ENCODE assay signal across 16 cellular contexts in the genomic region with DNA sequence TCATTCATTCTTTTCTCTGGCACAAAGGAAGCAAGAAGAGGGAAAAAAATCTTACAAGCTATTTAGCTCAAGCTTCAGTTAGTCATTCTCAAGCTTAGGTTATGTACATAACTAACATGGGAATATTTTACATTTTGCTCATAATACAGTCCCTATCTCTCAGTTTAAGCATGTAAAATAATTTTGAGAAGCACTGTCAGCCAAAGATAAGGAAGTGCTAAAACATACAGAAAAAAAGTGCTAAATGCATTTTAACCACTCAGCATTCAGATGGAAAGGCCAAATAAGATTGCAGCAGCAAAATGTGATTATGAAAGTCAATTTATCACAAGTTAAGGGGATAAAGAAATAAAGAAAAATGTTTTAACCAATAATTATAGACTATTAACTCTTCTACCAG. TPM values are rescaled to one million over a fixed set of nuclear protein-coding genes. Genes with fewer than 3 reads are reported as not detected.
DNase-seq lines count a peak whose midpoint lies in the region; ATAC-seq and TF ChIP-seq lines count a peak whose summit lies in the region.
"Had no signal": no experiment of that assay in that cellular context is flagged by ENCODE, and none has a peak within 500 bp of the region (broad histone marks: within the 10 kb centered on the region; RNA-seq: fewer than 3 reads in every experiment).

No MANE protein-coding gene starts in this region.

- H3K4me1 ChIP-seq in mammary epithelial cell (ENCODE audit: insufficient read depth, low read length) (peaks cover 10% of the 10 kb centered on the region), Loucy (ENCODE audit: insufficient read depth, low read length, poor library complexity, severe bottlenecking) (peaks cover 67% of the 10 kb centered on the region), ectodermal cell (ENCODE audit: control insufficient read depth, insufficient read depth, low read length) (peaks cover 2% of the 10 kb centered on the region)

- no peak overlapping the region for H3K27ac Mint-ChIP-seq in MCF 10A (ENCODE audit: low read depth, unreplicated experiment)
- peak overlapping the region; percentile 76 for H3K27ac Mint-ChIP-seq in stimulated activated memory B cell treated with anti-CD40 and anti-IgM and Interleukin-4, amounts not matched to agents 10 μg/mL and 1 μg/mL and 100 μg/mL, for 72 hours

- DNase-seq in mammary epithelial cell (no peak), MCF 10A (ENCODE audit: unreplicated experiment) (no peak), kidney tubule cell (ENCODE audit: low spot score) (no peak)
- DNase-seq: BE2C, COR-L47, NCI-H1092, NCI-H1694, NCI-H446 had no signal

- H3K4me3 ChIP-seq in mammary epithelial cell (replicated peaks in 1 of 3; ENCODE audit: insufficient read depth in 1 of 3, low read depth in 2 of 3, low read length in 3 of 3) (no peak overlapping the region), Loucy (ENCODE audit: low read length, poor library complexity, severe bottlenecking) (peak overlapping the region; percentile 92), ectodermal cell (ENCODE audit: insufficient read depth, low read depth, low read length) (peak overlapping the region; percentile 11)
- H3K4me3 ChIP-seq: GM23248 had no signal

- 0 out of 2 replicates have a peak, but pooled peaks cover 11% of the 10 kb centered on the region for H3F3A ChIP-seq in Loucy (ENCODE audit: low read depth)

- H3K27ac ChIP-seq in mammary epithelial cell (ENCODE audit: insufficient read depth, low read depth, low read length) (peak overlapping the region; percentile 63), ectodermal cell (ENCODE audit: insufficient read depth, low read depth, low read length, poor library complexity, severe bottlenecking) (no peak overlapping the region)
- H3K27ac ChIP-seq: GM23248 had no signal

- TF ChIP-seq CTCF in mammary epithelial cell (conservative IDR thresholded peaks at IDR 0.05 in 1 of 2, IDR thresholded peaks at IDR 0.05 in 1 of 2; ENCODE audit: extremely low read depth in 1 of 2, insufficient read depth in 1 of 2, low read depth in 1 of 2, low read length in 2 of 2) (no peak), MCF 10A (IDR thresholded peaks at IDR 0.05; ENCODE audit: unreplicated experiment) (no peak), Loucy (conservative IDR thresholded peaks at IDR 0.05; ENCODE audit: low read length) (no peak)

- peaks cover 38% of the 10 kb centered on the region for H3K4me1 Mint-ChIP-seq in MCF 10A (ENCODE audit: insufficient read depth, unreplicated experiment)
- peaks cover 47% of the 10 kb centered on the region for H3K4me1 Mint-ChIP-seq in stimulated activated memory B cell treated with anti-CD40 and anti-IgM and Interleukin-4, amounts not matched to agents 10 μg/mL and 1 μg/mL and 100 μg/mL, for 72 hours

- no peak overlapping the region for H2AFZ ChIP-seq in mammary epithelial cell (ENCODE audit: low read depth, low read length)
- no peak overlapping the region for H2AFZ ChIP-seq in Loucy (ENCODE audit: low read length)
- H2AFZ ChIP-seq: GM23248 had no signal

- H3K9me3 Mint-ChIP-seq in MCF 10A (ENCODE audit: unreplicated experiment): peaks cover 9% of the 10 kb centered on the region
- peaks cover 3% of the 10 kb centered on the region for H3K9me3 Mint-ChIP-seq in stimulated activated memory B cell treated with anti-CD40 and anti-IgM and Interleukin-4, amounts not matched to agents 10 μg/mL and 1 μg/mL and 100 μg/mL, for 72 hours

- intact Hi-C loops in mammary epithelial cell (cut with micrococcal nuclease) (loop anchor here (10.0 kb wide), 1 partner anchor 173 kb away; no protein-coding TSS in a partner anchor), MCF 10A (cut with micrococcal nuclease) (no loop called here)

- H3K36me3 ChIP-seq in mammary epithelial cell (ENCODE audit: insufficient read depth, low read length): no peaks in the 10 kb centered on the region
- H3K36me3 ChIP-seq in Loucy (ENCODE audit: insufficient read depth, low read length): peaks cover 28% of the 10 kb centered on the region
- H3K36me3 ChIP-seq in ectodermal cell (ENCODE audit: control insufficient read depth, insufficient read depth, low read length): peaks cover 22% of the 10 kb centered on the region

- H4K20me1 ChIP-seq in mammary epithelial cell (ENCODE audit: insufficient read depth, low read length) (peaks cover 3% of the 10 kb centered on the region), Loucy (ENCODE audit: insufficient read depth, low read length, poor library complexity, severe bottlenecking) (peaks cover 85% of the 10 kb centered on the region)

- H3K36me3 Mint-ChIP-seq in MCF 10A (ENCODE audit: insufficient read depth, unreplicated experiment): peaks cover 75% of the 10 kb centered on the region
- H3K36me3 Mint-ChIP-seq in stimulated activated memory B cell treated with anti-CD40 and anti-IgM and Interleukin-4, amounts not matched to agents 10 μg/mL and 1 μg/mL and 100 μg/mL, for 72 hours: peaks cover 57% of the 10 kb centered on the region

- H3K27me3 Mint-ChIP-seq in MCF 10A (ENCODE audit: insufficient read depth, unreplicated experiment): no peaks in the 10 kb centered on the region
- no peaks in the 10 kb centered on the region for H3K27me3 Mint-ChIP-seq in stimulated activated memory B cell treated with anti-CD40 and anti-IgM and Interleukin-4, amounts not matched to agents 10 μg/mL and 1 μg/mL and 100 μg/mL, for 72 hours

- dilution Hi-C loops in mammary epithelial cell (cut with HindIII; ENCODE audit: low sequenced_read_pairs): no loop called here

- H3K27me3 ChIP-seq in mammary epithelial cell (ENCODE audit: insufficient read depth, low read length) (no peaks in the 10 kb centered on the region), Loucy (ENCODE audit: insufficient read depth, low read length, poor library complexity, severe bottlenecking) (no peaks in the 10 kb centered on the region), ectodermal cell (ENCODE audit: control insufficient read depth, insufficient read depth, low read length, poor library complexity, severe bottlenecking) (no peaks in the 10 kb centered on the region)
- H3K27me3 ChIP-seq: BE2C had no signal

- no peaks in the 10 kb centered on the region for H3K9me3 ChIP-seq in mammary epithelial cell (replicated peaks; ENCODE audit: insufficient read depth, low read length)
- peaks cover 11% of the 10 kb centered on the region; the same call in 1 of the 2 replicates for H3K9me3 ChIP-seq in Loucy (ENCODE audit: insufficient read depth, low read depth, low read length)
- no peaks in the 10 kb centered on the region for H3K9me3 ChIP-seq in ectodermal cell (ENCODE audit: control insufficient read depth, low read length)
- H3K9me3 ChIP-seq: BE2C had no signal

- POLR2A ChIA-PET in MCF 10A (lab: Yijun Ruan, JAX): interaction anchor here (0.7 to 1.8 kb wide), 2 partner anchors 12 to 87 kb away, joined by 3 to 5 read pairs; no protein-coding TSS in a partner anchor

- no peaks in the 10 kb centered on the region for H3K9me2 ChIP-seq in Loucy (replicated peaks; ENCODE audit: low read depth, low read length)

- H3K79me2 ChIP-seq in mammary epithelial cell (ENCODE audit: insufficient read depth, low read length) (peaks cover 95% of the 10 kb centered on the region), Loucy (ENCODE audit: insufficient read depth, low read length) (peaks cover 100% of the 10 kb centered on the region)

- BruUV-seq in mammary epithelial cell (replicated peaks; lab: Mats Ljungman, UMichigan) (no TSS peak), MCF 10A (replicated peaks; lab: Mats Ljungman, UMichigan) (no TSS peak)

- no peak overlapping the region for H3K9ac ChIP-seq in mammary epithelial cell (ENCODE audit: insufficient read depth, low read length)
- no peak overlapping the region for H3K9ac ChIP-seq in Loucy (ENCODE audit: low read depth, low read length, poor library complexity, severe bottlenecking)
- H3K9ac ChIP-seq: GM23248 had no signal

- CTCF ChIA-PET in mammary epithelial cell (lab: Charles Lee; ENCODE audit: low non-redundant PET): no interaction called here
- CTCF ChIA-PET in MCF 10A (lab: Yijun Ruan, JAX): interaction anchor here (0.6 to 1.2 kb wide), 4 partner anchors 14 to 696 kb away, joined by 3 to 5 read pairs (median 4); no protein-coding TSS in a partner anchor

- no peak for ATAC-seq in stimulated activated memory B cell treated with anti-CD40 and anti-IgM and Interleukin-4, amounts not matched to agents 10 μg/mL and 1 μg/mL and 100 μg/mL, for 72 hours
- ATAC-seq in GM21447 (IDR thresholded peaks at IDR 0.05; ENCODE audit: unreplicated experiment) (no peak), HG03342 (IDR thresholded peaks at IDR 0.05; ENCODE audit: unreplicated experiment) (no peak)
- ATAC-seq: HCT116, PC-3 had no signal

- H3K4me3 Mint-ChIP-seq in MCF 10A (ENCODE audit: unreplicated experiment): no peak overlapping the region
- no peak overlapping the region for H3K4me3 Mint-ChIP-seq in stimulated activated memory B cell treated with anti-CD40 and anti-IgM and Interleukin-4, amounts not matched to agents 10 μg/mL and 1 μg/mL and 100 μg/mL, for 72 hours

- H3K4me2 ChIP-seq in mammary epithelial cell (ENCODE audit: insufficient read depth, low read depth, low read length) (no peak overlapping the region), Loucy (ENCODE audit: low read depth, low read length, poor library complexity, severe bottlenecking) (peak overlapping the region; percentile 95)

- in situ Hi-C loops in mammary epithelial cell (cut with MboI; ENCODE audit: low sequenced_read_pairs in 2 of 2): no loop called here

RNA-seq across cellular contexts. Expression of a gene that starts 7.9 kb away (rescaled TPM):
- total RNA-seq in mammary epithelial cell: 10 to 100 TPM; 27.7 to 39.1 TPM
- 14.8 TPM for polyA plus RNA-seq in mammary epithelial cell
- polyA minus RNA-seq in mammary epithelial cell: 13.2 TPM
- 60.5 and 72.6 TPM in 2 replicates for total RNA-seq in MCF 10A (2022)
- 137 TPM for polyA plus RNA-seq in ectodermal cell (2013, experiment 1 of 4)
- polyA plus RNA-seq in ectodermal cell (2013, experiment 2 of 4): 182 TPM
- 119 TPM for polyA plus RNA-seq in ectodermal cell (2013, experiment 3 of 4)
- polyA plus RNA-seq in ectodermal cell (2013, experiment 4 of 4): 134 TPM

Comparison
In these comparisons a context has a peak if more than half of its experiments do, and no peak if none do; other contexts are left out.
1. H3K4me3 ChIP-seq: peak in Loucy (single experiment) and ectodermal cell (single experiment); none in mammary epithelial cell (0 of 3).